10 cellular contexts compared by ENCODE assay signal in genomic region chr12:101642115-101643067, GRCh38. TPM values are rescaled to one million over a fixed set of nuclear protein-coding genes. Genes with fewer than 3 reads are reported as not detected.
DNase-seq lines count a peak whose midpoint lies in the region; ATAC-seq and TF ChIP-seq lines count a peak whose summit lies in the region.
"Had no signal": no experiment of that assay in that cellular context is flagged by ENCODE, and none has a peak within 500 bp of the region (broad histone marks: within the 10 kb centered on the region; RNA-seq: fewer than 3 reads in every experiment).

No MANE protein-coding gene starts in this region.

- TF ChIP-seq CTCF in heart right ventricle (IDR thresholded peaks at IDR 0.05), result no peak
- no peak for TF ChIP-seq CTCF in dorsolateral prefrontal cortex (IDR thresholded peaks at IDR 0.05 in 54 of 56, conservative IDR thresholded peaks at IDR 0.05 in 2 of 56; ENCODE audit: low read depth in 1 of 56, partially characterized antibody in 56 of 56)
- TF ChIP-seq CTCF in upper lobe of left lung (IDR thresholded peaks at IDR 0.05), result no peak

- WGBS in heart right ventricle, 2 donors, result 9 to 14% methylated on average over 36 of the region's 36 CpGs
- WGBS in mesodermal cell (ENCODE audit: insufficient coverage in 2 of 2), 2 experiments, result 9 to 15% methylated on average over 27 to 33 of the region's 36 CpGs
- WGBS in upper lobe of left lung, 2 donors, result 17 to 22% methylated on average over 35 to 36 of the region's 36 CpGs

- H3K9me2 ChIP-seq in Karpas-422 (replicated peaks; ENCODE audit: insufficient read depth, low read length), result no peaks in the 10 kb centered on the region

- H3K36me3 ChIP-seq in heart right ventricle (no peaks in the 10 kb centered on the region), mesodermal cell (ENCODE audit: control insufficient read depth, insufficient read depth, low read length) (no peaks in the 10 kb centered on the region), upper lobe of left lung (no peaks in the 10 kb centered on the region), Karpas-422 (ENCODE audit: insufficient read depth, low read length) (no peaks in the 10 kb centered on the region)
- H3K36me3 ChIP-seq: uterus had no signal

- peaks cover 0 to 51% (median 18%) of the 10 kb centered on the region in 7 donors for H3K27me3 ChIP-seq in heart right ventricle
- peaks cover 0 to 62% (median 15%) of the 10 kb centered on the region in 45 donors for H3K27me3 ChIP-seq in dorsolateral prefrontal cortex
- peaks cover 0 to 9% (median 0%) of the 10 kb centered on the region in 4 donors for H3K27me3 ChIP-seq in upper lobe of left lung
- no peaks in the 10 kb centered on the region for H3K27me3 ChIP-seq in Karpas-422 (ENCODE audit: low read length)
- H3K27me3 ChIP-seq: uterus had no signal

- no peak overlapping the region for H3K4me2 ChIP-seq in Karpas-422 (ENCODE audit: low read depth, low read length, poor library complexity, severe bottlenecking)

- TF ChIP-seq POLR2A in upper lobe of left lung (IDR thresholded peaks at IDR 0.05), result no peak

- TF ChIP-seq EP300 in upper lobe of left lung (IDR thresholded peaks at IDR 0.05), result no peak

- H3K79me2 ChIP-seq in Karpas-422 (ENCODE audit: low read length), result no peaks in the 10 kb centered on the region

- H3K27ac ChIP-seq in heart right ventricle (no peak overlapping the region), dorsolateral prefrontal cortex (no peak overlapping the region), mesodermal cell (ENCODE audit: low read depth, low read length, severe bottlenecking) (no peak overlapping the region), upper lobe of left lung (no peak overlapping the region), Karpas-422 (ENCODE audit: low read length) (no peak overlapping the region)
- H3K27ac ChIP-seq: uterus had no signal

- DNase-seq in heart right ventricle (no peak), cardiac septum (ENCODE audit: low spot score) (no peak), dorsolateral prefrontal cortex (peak in 1 of 10 donors; percentile 5), upper lobe of left lung (peak; percentile 34 to 82), cortex of kidney (lab: John Stamatoyannopoulos, UW) (no peak), Karpas-422 (no peak), NCI-H82 (lab: John Stamatoyannopoulos, UW) (no peak)
- DNase-seq: uterus had no signal

- H4K20me1 ChIP-seq in Karpas-422 (ENCODE audit: insufficient read depth, low read depth, low read length), result no peaks in the 10 kb centered on the region

- H3K4me3 ChIP-seq in heart right ventricle, result peak overlapping the region in 7 of 10 donors; percentile 7 to 45 (median 23)
- H3K4me3 ChIP-seq in dorsolateral prefrontal cortex, result peak overlapping the region in 53 of 59 donors; percentile 17 to 59 (median 45)
- H3K4me3 ChIP-seq in mesodermal cell (ENCODE audit: extremely low read depth, insufficient read depth, low read length, poor library complexity, severe bottlenecking), result peak overlapping the region; percentile 1
- H3K4me3 ChIP-seq in upper lobe of left lung, result peak overlapping the region in 3 of 4 donors; percentile 6 to 33 (median 31)
- no peak overlapping the region for H3K4me3 ChIP-seq in Karpas-422 (ENCODE audit: low read length)
- H3K4me3 ChIP-seq: uterus had no signal

- intact Hi-C loops in heart right ventricle (cut with DNase I) (no loop called here), cardiac septum (cut with DNase I) (no loop called here), dorsolateral prefrontal cortex (cut with DNase I) (no loop called here)

- no peak overlapping the region for H2AFZ ChIP-seq in Karpas-422 (ENCODE audit: low read length)

- ATAC-seq in heart right ventricle (peak in 1 of 8 donors; percentile 20), upper lobe of left lung (ENCODE audit: low FRiP score in 2 of 2) (peak in 1 of 2 donors; percentile 46)
- ATAC-seq: HCT116 had no signal

- H3K9ac ChIP-seq in Karpas-422 (ENCODE audit: low read length), result no peak overlapping the region

- H3K9me3 ChIP-seq in heart right ventricle (no peaks in the 10 kb centered on the region), mesodermal cell (ENCODE audit: control insufficient read depth, low read length) (no peaks in the 10 kb centered on the region), upper lobe of left lung (no peaks in the 10 kb centered on the region), Karpas-422 (ENCODE audit: low read length) (no peaks in the 10 kb centered on the region)
- H3K9me3 ChIP-seq: uterus had no signal

- H3K4me1 ChIP-seq in heart right ventricle (peaks cover 0 to 6% (median 0%) of the 10 kb centered on the region in 9 donors), mesodermal cell (ENCODE audit: control insufficient read depth, insufficient read depth, low read length, poor library complexity, severe bottlenecking) (no peaks in the 10 kb centered on the region), upper lobe of left lung (peaks cover 3 to 7% (median 6%) of the 10 kb centered on the region in 4 donors), Karpas-422 (ENCODE audit: low read length) (no peaks in the 10 kb centered on the region)
- H3K4me1 ChIP-seq: uterus had no signal

RNA-seq across cellular contexts. Expression of gene MYBPC1, which starts 47.6 kb away (rescaled TPM):
- 1 to 10 TPM in 7 of 10 donors, under 1 TPM in 3; 0.60 to 6.4 (median 2.1) TPM for total RNA-seq in heart right ventricle
- 1 to 10 TPM in 1 of 2 donors, under 1 TPM in 1; 0.17 to 1.2 TPM for polyA plus RNA-seq in heart right ventricle
- total RNA-seq in cardiac septum, result 3.1 TPM
- total RNA-seq in dorsolateral prefrontal cortex, result 10 to 100 TPM; 13.8 to 84.0 (median 38.6) TPM
- 0.41 TPM for polyA plus RNA-seq in mesodermal cell (2013, experiment 1 of 2)
- polyA plus RNA-seq in mesodermal cell (2013, experiment 2 of 2), result 0.40 TPM
- total RNA-seq in upper lobe of left lung, result 1 to 10 TPM in 1 of 6 donors, not detected in 5; 6.3 TPM
- total RNA-seq in Karpas-422 (2014; rRNA removed; shearing (Covaris generic); ENCODE audit: low replicate concordance), result not detected in 2 replicates

RNA-seq across cellular contexts. Expression of gene CHPT1, which starts 55.0 kb away (rescaled TPM):
- total RNA-seq in heart right ventricle (100 to 1,000 TPM in 7 of 10 donors, 10 to 100 TPM in 3; 85.8 to 215 (median 108) TPM), cardiac septum (86.1 TPM), dorsolateral prefrontal cortex (100 to 1,000 TPM in 8 of 120 experiments, 10 to 100 TPM in 112; 43.8 to 129 (median 68.8) TPM), upper lobe of left lung (100 to 1,000 TPM in 4 of 6 donors, 10 to 100 TPM in 2; 52.5 to 262 (median 113) TPM)
- 100 to 1,000 TPM in 1 of 2 donors, 10 to 100 TPM in 1; 42.2 to 136 TPM for polyA plus RNA-seq in heart right ventricle
- 19.0 TPM for polyA plus RNA-seq in mesodermal cell (2013, experiment 1 of 2)
- polyA plus RNA-seq in mesodermal cell (2013, experiment 2 of 2), result 21.2 TPM
- 0.11 TPM in 1 of 2 replicates, not detected in the other for total RNA-seq in Karpas-422 (2014; rRNA removed; shearing (Covaris generic); ENCODE audit: low replicate concordance)

Comparison
In these comparisons a context has a peak if more than half of its experiments do, and no peak if none do; other contexts are left out.
1. DNase-seq: peak in upper lobe of left lung (2 of 2); none in heart right ventricle (0 of 2), cardiac septum (single experiment), cortex of kidney (single experiment), Karpas-422 (single experiment) and NCI-H82 (single experiment).
2. RNA of gene CHPT1, which starts 55.0 kb away (total RNA-seq): 52.5 to 262 TPM in upper lobe of left lung, 85.8 to 215 TPM in heart right ventricle, 86.1 TPM in cardiac septum (single experiment) and 43.8 to 129 TPM in dorsolateral prefrontal cortex; 0.11 TPM in Karpas-422; every median in the first group is over 10 times any median in the second.